ENCODE assay signal across 9 cellular contexts in genomic region chr10:119896061-119896655, GRCh38. TPM values are rescaled to one million over a fixed set of nuclear protein-coding genes. Genes with fewer than 3 reads are reported as not detected.
DNase-seq lines count a peak whose midpoint lies in the region; ATAC-seq and TF ChIP-seq lines count a peak whose summit lies in the region.
"Had no signal": no experiment of that assay in that cellular context is flagged by ENCODE, and none has a peak within 500 bp of the region (broad histone marks: within the 10 kb centered on the region; RNA-seq: fewer than 3 reads in every experiment).

No MANE protein-coding gene starts in this region.

- DNase-seq in right atrium auricular region (ENCODE audit: low spot score) (no peak), right cardiac atrium (no peak), adipocyte (ENCODE audit: low read depth) (peak; percentile 83), left lung (no peak), vagina (ENCODE audit: extremely low spot score in 2 of 2) (no peak), NCI-H526 treated with DMSO at 0.1 percent for 48 hours (lab: John Stamatoyannopoulos, UW) (no peak), retina (no peak), amniotic stem cell (lab: John Stamatoyannopoulos, UW) (no peak)

- no peak for TF ChIP-seq POLR2A in vagina (IDR thresholded peaks at IDR 0.05)

- 24% methylated on average over 4 of the region's 4 CpGs for WGBS in right cardiac atrium

- peaks cover 6 to 51% of the 10 kb centered on the region in 2 donors for H3K4me1 ChIP-seq in right atrium auricular region
- no peaks in the 10 kb centered on the region for H3K4me1 ChIP-seq in right cardiac atrium (ENCODE audit: control insufficient read depth, insufficient read depth, low read length)
- H3K4me1 ChIP-seq in adipocyte (ENCODE audit: control insufficient read depth, insufficient read depth, low read length) = peaks cover 36% of the 10 kb centered on the region
- peaks cover 26 to 56% of the 10 kb centered on the region in 2 donors for H3K4me1 ChIP-seq in left lung
- peaks cover 54% of the 10 kb centered on the region for H3K4me1 ChIP-seq in vagina

- ATAC-seq in right cardiac atrium (no peak), left lung (peak; percentile 53)

- H3K27ac ChIP-seq in right atrium auricular region (peak overlapping the region; percentile 33 to 46), right cardiac atrium (ENCODE audit: low read length) (no peak overlapping the region), left lung (peak overlapping the region; percentile 43 to 67), vagina (peak overlapping the region; percentile 51)
- H3K27ac ChIP-seq: SJSA1 had no signal

- intact Hi-C loops in right cardiac atrium (cut with DNase I) = no loop called here
- intact Hi-C loops in left lung (cut with DNase I) = no loop called here
- intact Hi-C loops in vagina (cut with DNase I) = no loop called here

- H3K4me3 ChIP-seq in right atrium auricular region = no peak overlapping the region
- no peak overlapping the region for H3K4me3 ChIP-seq in right cardiac atrium (ENCODE audit: low read length)
- H3K4me3 ChIP-seq in adipocyte (ENCODE audit: low read length) = peak overlapping the region; percentile 71
- H3K4me3 ChIP-seq in left lung = no peak overlapping the region
- H3K4me3 ChIP-seq in vagina = no peak overlapping the region
- H3K4me3 ChIP-seq: SJSA1 had no signal

- peak overlapping the region; percentile 41 for H3K9ac ChIP-seq in adipocyte (ENCODE audit: low read length)

- peaks cover 12% of the 10 kb centered on the region for H3K36me3 ChIP-seq in right atrium auricular region
- peaks cover 17% of the 10 kb centered on the region for H3K36me3 ChIP-seq in adipocyte (ENCODE audit: control insufficient read depth, insufficient read depth, low read length, severe bottlenecking)
- peaks cover 0 to 21% of the 10 kb centered on the region in 2 donors for H3K36me3 ChIP-seq in left lung
- H3K36me3 ChIP-seq in vagina = peaks cover 0 to 11% of the 10 kb centered on the region in 2 donors

- H3K27me3 ChIP-seq in right atrium auricular region = no peaks in the 10 kb centered on the region
- H3K27me3 ChIP-seq in right cardiac atrium (ENCODE audit: control insufficient read depth, insufficient read depth) = no peaks in the 10 kb centered on the region
- H3K27me3 ChIP-seq in adipocyte (replicated peaks; ENCODE audit: control insufficient read depth, insufficient read depth, low read length) = no peaks in the 10 kb centered on the region
- no peaks in the 10 kb centered on the region for H3K27me3 ChIP-seq in left lung
- no peaks in the 10 kb centered on the region for H3K27me3 ChIP-seq in vagina
- H3K27me3 ChIP-seq: SJSA1 had no signal

- TF ChIP-seq CTCF in right atrium auricular region (IDR thresholded peaks at IDR 0.05) (no peak), left lung (IDR thresholded peaks at IDR 0.05) (no peak), vagina (IDR thresholded peaks at IDR 0.05) (no peak)

- H3K9me3 ChIP-seq in right atrium auricular region (no peaks in the 10 kb centered on the region), right cardiac atrium (ENCODE audit: control insufficient read depth, low read length) (no peaks in the 10 kb centered on the region), adipocyte (ENCODE audit: control insufficient read depth, low read length) (no peaks in the 10 kb centered on the region), left lung (no peaks in the 10 kb centered on the region), vagina (no peaks in the 10 kb centered on the region)
- H3K9me3 ChIP-seq: SJSA1 had no signal

RNA-seq across cellular contexts. Expression of gene SEC23IP, which starts 3.6 kb away (rescaled TPM):
- total RNA-seq in right atrium auricular region = 10 to 100 TPM; 14.5 to 16.4 TPM
- 10 to 100 TPM; 29.7 to 41.9 (median 32.9) TPM for total RNA-seq in right cardiac atrium
- 6.9 TPM for polyA plus RNA-seq in right cardiac atrium
- total RNA-seq in left lung = 10 to 100 TPM; 61.4 to 63.4 TPM
- 15.5 TPM for total RNA-seq in vagina

RNA-seq across cellular contexts. Expression of gene MCMBP, which starts 23.5 kb away (rescaled TPM):
- total RNA-seq in right atrium auricular region (10 to 100 TPM; 22.9 to 28.5 TPM), right cardiac atrium (10 to 100 TPM; 24.8 to 30.9 (median 28.3) TPM), left lung (10 to 100 TPM; 40.6 to 65.8 TPM), vagina (53.0 TPM)
- polyA plus RNA-seq in right cardiac atrium = 15.4 TPM
